ENCODE assay signal across 19 cellular contexts in genomic region chr20:20150241-20150640, GRCh38.
A peak's percentile ranks its signal among the peaks of the same experiment; 100 is the strongest.
DNase-seq lines count a peak whose midpoint lies in the region; ATAC-seq and TF ChIP-seq lines count a peak whose summit lies in the region.
"Had no signal": no experiment of that assay in that cellular context is flagged by ENCODE, and none has a peak within 500 bp of the region (broad histone marks: within the 10 kb centered on the region; RNA-seq: fewer than 3 reads in every experiment).

No MANE protein-coding gene starts in this region.

- POLR2A ChIA-PET in MCF 10A (lab: Yijun Ruan, JAX), result interaction anchor here (0.6 kb wide), 1 partner anchor 12 kb away, joined by 4 read pairs; no protein-coding TSS in a partner anchor

- ATAC-seq in Right ventricle myocardium inferior (no peak), gastrocnemius medialis (peak; percentile 62 to 70)
- ATAC-seq: A549; CD8-positive, alpha-beta T cell had no signal

- H3K36me3 ChIP-seq in breast epithelium (no peaks in the 10 kb centered on the region), left ventricle myocardium inferior (no peaks in the 10 kb centered on the region), gastrocnemius medialis (no peaks in the 10 kb centered on the region)
- H3K36me3 ChIP-seq: BLaER1 treated with 17β-estradiol and CSF1 and Interleukin-3, amounts not matched to agents 10 nM and 100 nM had no signal

- H3K9me3 ChIP-seq in breast epithelium, result peaks cover 3 to 12% of the 10 kb centered on the region in 2 donors
- H3K9me3 ChIP-seq in left ventricle myocardium inferior (replicated peaks), result peaks cover 16% of the 10 kb centered on the region
- no peaks in the 10 kb centered on the region for H3K9me3 ChIP-seq in gastrocnemius medialis

- no TSS peak for BruUV-seq in MCF 10A (replicated peaks; lab: Mats Ljungman, UMichigan)

- no peak overlapping the region for H3K4me3 ChIP-seq in breast epithelium
- no peak overlapping the region for H3K4me3 ChIP-seq in left ventricle myocardium inferior
- no peak overlapping the region for H3K4me3 ChIP-seq in gastrocnemius medialis
- H3K4me3 ChIP-seq: A549; BLaER1 treated with 17β-estradiol and CSF1 and Interleukin-3, amounts not matched to agents 10 nM and 100 nM had no signal

- CTCF ChIA-PET in MCF 10A (lab: Yijun Ruan, JAX), result no interaction called here

- H3K36me3 Mint-ChIP-seq in MCF 10A (ENCODE audit: insufficient read depth, unreplicated experiment), result no peaks in the 10 kb centered on the region
- H3K36me3 Mint-ChIP-seq: CD8-positive, alpha-beta T cell had no signal

- no peaks in the 10 kb centered on the region for H3K27me3 ChIP-seq in breast epithelium
- no peaks in the 10 kb centered on the region for H3K27me3 ChIP-seq in left ventricle myocardium inferior (ENCODE audit: low read depth)
- no peaks in the 10 kb centered on the region for H3K27me3 ChIP-seq in gastrocnemius medialis
- H3K27me3 ChIP-seq: BLaER1 treated with 17β-estradiol and CSF1 and Interleukin-3, amounts not matched to agents 10 nM and 100 nM had no signal

- H3K4me1 ChIP-seq in breast epithelium, result no peaks in the 10 kb centered on the region
- H3K4me1 ChIP-seq in left ventricle myocardium inferior, result peaks cover 16% of the 10 kb centered on the region
- peaks cover 23 to 31% of the 10 kb centered on the region in 2 donors for H3K4me1 ChIP-seq in gastrocnemius medialis
- H3K4me1 ChIP-seq: A549; BLaER1 treated with 17β-estradiol and CSF1 and Interleukin-3, amounts not matched to agents 10 nM and 100 nM; Caco-2 had no signal

- H3K27ac Mint-ChIP-seq in MCF 10A (ENCODE audit: low read depth, unreplicated experiment), result peak overlapping the region; percentile 22
- H3K27ac Mint-ChIP-seq: B cell; CD4-positive, alpha-beta T cell; CD8-positive, alpha-beta T cell had no signal

- no peak overlapping the region for H3K27ac ChIP-seq in breast epithelium
- no peak overlapping the region for H3K27ac ChIP-seq in left ventricle myocardium inferior (replicated peaks)
- peak overlapping the region in 2 of 4 donors; percentile 37 to 45 for H3K27ac ChIP-seq in gastrocnemius medialis
- H3K27ac ChIP-seq: 22Rv1; A549; BLaER1 treated with 17β-estradiol and CSF1 and Interleukin-3, amounts not matched to agents 10 nM and 100 nM; C4-2B had no signal

- H3K4me3 Mint-ChIP-seq in MCF 10A (ENCODE audit: unreplicated experiment), result no peak overlapping the region
- H3K4me3 Mint-ChIP-seq: B cell; CD4-positive, alpha-beta T cell; CD8-positive, alpha-beta T cell had no signal

- peaks cover 9% of the 10 kb centered on the region for H3K4me1 Mint-ChIP-seq in MCF 10A (ENCODE audit: insufficient read depth, unreplicated experiment)
- H3K4me1 Mint-ChIP-seq: B cell had no signal

- TF ChIP-seq POLR2A in breast epithelium (IDR thresholded peaks at IDR 0.05) (no peak), gastrocnemius medialis (IDR thresholded peaks at IDR 0.05) (no peak)

- DNase-seq in MCF 10A (ENCODE audit: unreplicated experiment), result no peak
- no peak for DNase-seq in breast epithelium (ENCODE audit: low spot score in 2 of 2)
- DNase-seq in left ventricle myocardium inferior, result peak; percentile 25
- DNase-seq in Right ventricle myocardium inferior (ENCODE audit: missing footprints), result no peak
- DNase-seq in SHP77 (lab: John Stamatoyannopoulos, UW), result peak; percentile 26 to 65
- DNase-seq in gastrocnemius medialis, result peak; percentile 48 to 68
- no peak for DNase-seq in NK-92 treated with Interleukin-12 subunit alpha and Interleukin-12 subunit beta, amount 100 ng/mL, for 24 hours (lab: John Stamatoyannopoulos, UW)
- DNase-seq: AML-193; Caco-2; Calu3; CD4-positive, alpha-beta T cell; CD8-positive, alpha-beta T cell; DMS79 treated with DMSO at 0.1 percent for 48 hours; GF-D8 had no signal

- H3K27me3 Mint-ChIP-seq in MCF 10A (ENCODE audit: insufficient read depth, unreplicated experiment), result no peaks in the 10 kb centered on the region

- intact Hi-C loops in MCF 10A (cut with micrococcal nuclease) (no loop called here), breast epithelium (cut with DNase I; ENCODE audit: low total_unique reads) (no loop called here), left ventricle myocardium inferior (cut with micrococcal nuclease) (no loop called here), Right ventricle myocardium inferior (cut with DNase I) (no loop called here), gastrocnemius medialis (cut with DNase I; ENCODE audit: low total_unique reads) (no loop called here)

- no peak for TF ChIP-seq CTCF in MCF 10A (IDR thresholded peaks at IDR 0.05; ENCODE audit: unreplicated experiment)
- no peak for TF ChIP-seq CTCF in breast epithelium (IDR thresholded peaks at IDR 0.05)
- no peak for TF ChIP-seq CTCF in left ventricle myocardium inferior (IDR thresholded peaks at IDR 0.05; ENCODE audit: borderline replicate concordance)
- no peak for TF ChIP-seq CTCF in gastrocnemius medialis (IDR thresholded peaks at IDR 0.05 in 4 of 5, conservative IDR thresholded peaks at IDR 0.05 in 1 of 5)

- in situ Hi-C loops in gastrocnemius medialis (cut with MboI; ENCODE audit: low sequenced_read_pairs in 4 of 4), result no loop called here

- peaks cover 11% of the 10 kb centered on the region for H3K9me3 Mint-ChIP-seq in MCF 10A (ENCODE audit: unreplicated experiment)

Comparison
In these comparisons a context has a peak if more than half of its experiments do, and no peak if none do; other contexts are left out.
1. DNase-seq: peak in left ventricle myocardium inferior (single experiment), SHP77 (2 of 2) and gastrocnemius medialis (2 of 2); none in MCF 10A (single experiment), breast epithelium (0 of 2), Right ventricle myocardium inferior (single experiment) and NK-92 treated with Interleukin-12 subunit alpha and Interleukin-12 subunit beta, amount 100 ng/mL, for 24 hours (single experiment).